Comparison of ENCODE assay signal across 8 cellular contexts in the genomic region with DNA sequence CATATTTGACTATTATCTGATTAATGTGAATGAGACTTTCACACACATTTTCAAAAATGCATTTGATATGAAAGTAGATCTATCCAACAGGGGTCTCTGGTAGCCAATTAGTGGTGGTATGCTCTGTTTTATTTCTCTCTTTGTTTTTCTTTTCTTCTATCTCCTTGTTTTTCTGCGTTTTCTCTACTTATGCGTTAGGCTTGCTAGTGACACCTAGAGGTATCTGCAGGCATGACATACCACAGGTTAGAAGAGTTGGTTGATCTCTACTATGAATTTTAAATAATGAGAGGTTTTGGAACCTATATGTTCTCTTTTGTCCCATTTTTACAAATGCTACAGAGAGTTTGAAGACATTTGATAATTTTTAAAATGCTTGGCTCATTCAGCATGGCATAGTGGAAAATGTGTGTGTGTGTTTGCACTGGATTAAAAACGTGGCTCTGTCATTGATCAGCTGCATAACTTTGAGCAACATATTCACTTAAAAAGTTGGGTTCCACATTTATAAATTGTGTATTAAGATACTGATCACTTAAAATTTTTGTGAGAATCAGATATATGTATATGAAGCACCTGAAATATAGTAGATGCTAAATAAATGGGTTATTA. TPM values are rescaled to one million over a fixed set of nuclear protein-coding genes. Genes with fewer than 3 reads are reported as not detected.
DNase-seq lines count a peak whose midpoint lies in the region; ATAC-seq, FAIRE-seq and TF ChIP-seq lines count a peak whose summit lies in the region.

No MANE protein-coding gene starts in this region.

- no peak overlapping the region for H3K4me3 Mint-ChIP-seq in glutamatergic neuron (ENCODE audit: unreplicated experiment)
- H3K4me3 Mint-ChIP-seq in stimulated activated naive B cell treated with anti-CD40 and anti-IgM and Interleukin-4, amounts not matched to agents 10 μg/mL and 1 μg/mL and 100 μg/mL, for 72 hours, result no peak overlapping the region

- TF ChIP-seq CTCF in glutamatergic neuron (IDR thresholded peaks at IDR 0.05; ENCODE audit: partially characterized antibody, unreplicated experiment), result peak; percentile 89

- no peaks in the 10 kb centered on the region for H3K27me3 Mint-ChIP-seq in glutamatergic neuron (ENCODE audit: unreplicated experiment)
- H3K27me3 Mint-ChIP-seq in stimulated activated naive B cell treated with anti-CD40 and anti-IgM and Interleukin-4, amounts not matched to agents 10 μg/mL and 1 μg/mL and 100 μg/mL, for 72 hours, result no peaks in the 10 kb centered on the region

- intact Hi-C loops in aorta (cut with DNase I), result loop anchor here (10.0 kb wide), 1 partner anchor 373 kb away; no protein-coding TSS in a partner anchor

- no peak overlapping the region for H3K4me3 ChIP-seq in aorta (ENCODE audit: low read length in 2 of 2)

- no peaks in the 10 kb centered on the region for H3K9me3 ChIP-seq in aorta (ENCODE audit: control insufficient read depth, low read length)

- no peaks in the 10 kb centered on the region for H3K27me3 ChIP-seq in aorta (ENCODE audit: control insufficient read depth in 1 of 2, insufficient read depth in 2 of 2, low read length in 1 of 2)

- no peak overlapping the region for H3K27ac ChIP-seq in aorta (ENCODE audit: low read depth in 1 of 2, low read length in 2 of 2)

- H3K36me3 Mint-ChIP-seq in glutamatergic neuron (ENCODE audit: unreplicated experiment), result no peaks in the 10 kb centered on the region
- no peaks in the 10 kb centered on the region for H3K36me3 Mint-ChIP-seq in stimulated activated naive B cell treated with anti-CD40 and anti-IgM and Interleukin-4, amounts not matched to agents 10 μg/mL and 1 μg/mL and 100 μg/mL, for 72 hours

- no peaks in the 10 kb centered on the region for H3K4me1 Mint-ChIP-seq in glutamatergic neuron (ENCODE audit: low read depth, unreplicated experiment)
- H3K4me1 Mint-ChIP-seq in stimulated activated naive B cell treated with anti-CD40 and anti-IgM and Interleukin-4, amounts not matched to agents 10 μg/mL and 1 μg/mL and 100 μg/mL, for 72 hours, result no peaks in the 10 kb centered on the region

- FAIRE-seq in TTC549 (lab: Jason Lieb, UNC), result peak; percentile 51

- 11 to 21% methylated on average over 3 of the region's 3 CpGs for WGBS in aorta, 2 donors

- in situ Hi-C loops in Caki2 (cut with HindIII; ENCODE audit: low pct_unique_long_range_greater_than_20kb, low sequenced_read_pairs), result no loop called here

- DNase-seq in Caki2 (ENCODE audit: low read depth) (peak; percentile 35), glutamatergic neuron (peak; percentile 46), aorta (no peak), NCI-H2029 (lab: John Stamatoyannopoulos, UW) (no peak)
- DNase-seq in stimulated activated naive B cell treated with anti-CD40 and anti-IgM and Interleukin-4, amounts not matched to agents 10 μg/mL and 1 μg/mL and 100 μg/mL, for 72 hours, result no peak

- peak; percentile 50; the same call in 1 of the 2 replicates for TF ChIP-seq RAD21 in Ishikawa (IDR thresholded peaks at IDR 0.05; ENCODE audit: low read depth)

- H3K36me3 ChIP-seq in aorta (ENCODE audit: control insufficient read depth in 1 of 2, insufficient read depth in 2 of 2, low read length in 1 of 2), result no peaks in the 10 kb centered on the region

- H3K4me1 ChIP-seq in aorta (ENCODE audit: control insufficient read depth in 1 of 2, insufficient read depth in 2 of 2, low read length in 2 of 2), result no peaks in the 10 kb centered on the region

- TF ChIP-seq EP300 in Ishikawa (IDR thresholded peaks at IDR 0.05; ENCODE audit: borderline replicate concordance), result no peak

- no peaks in the 10 kb centered on the region for H3K9me3 Mint-ChIP-seq in glutamatergic neuron (ENCODE audit: unreplicated experiment)
- no peaks in the 10 kb centered on the region for H3K9me3 Mint-ChIP-seq in stimulated activated naive B cell treated with anti-CD40 and anti-IgM and Interleukin-4, amounts not matched to agents 10 μg/mL and 1 μg/mL and 100 μg/mL, for 72 hours

- H3K27ac Mint-ChIP-seq in glutamatergic neuron (ENCODE audit: unreplicated experiment), result no peak overlapping the region
- no peak overlapping the region for H3K27ac Mint-ChIP-seq in stimulated activated naive B cell treated with anti-CD40 and anti-IgM and Interleukin-4, amounts not matched to agents 10 μg/mL and 1 μg/mL and 100 μg/mL, for 72 hours

- ATAC-seq in GM19035 (IDR thresholded peaks at IDR 0.05; ENCODE audit: unreplicated experiment) (peak; percentile 74), aorta (ENCODE audit: low FRiP score) (no peak)
- ATAC-seq in stimulated activated naive B cell treated with anti-CD40 and anti-IgM and Interleukin-4, amounts not matched to agents 10 μg/mL and 1 μg/mL and 100 μg/mL, for 72 hours (replicated peaks), result peak; percentile 36 to 42

TF ChIP-seq in Ishikawa, 13 proteins besides CTCF, POLR2A, EP300 and RAD21:
- no peak for TF ChIP-seq TAF1 (IDR thresholded peaks at IDR 0.05; ENCODE audit: low read depth)
- TF ChIP-seq, protein P1, sequence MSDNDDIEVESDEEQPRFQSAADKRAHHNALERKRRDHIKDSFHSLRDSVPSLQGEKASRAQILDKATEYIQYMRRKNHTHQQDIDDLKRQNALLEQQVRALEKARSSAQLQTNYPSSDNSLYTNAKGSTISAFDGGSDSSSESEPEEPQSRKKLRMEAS (IDR thresholded peaks at IDR 0.05), result no peak
- no peak for TF ChIP-seq TEAD4 (IDR thresholded peaks at IDR 0.05)
- no peak for TF ChIP-seq FOXM1 (IDR thresholded peaks at IDR 0.05; ENCODE audit: borderline replicate concordance, low read depth)
- TF ChIP-seq EGR1 (IDR thresholded peaks at IDR 0.05), result no peak
- TF ChIP-seq, protein P2, sequence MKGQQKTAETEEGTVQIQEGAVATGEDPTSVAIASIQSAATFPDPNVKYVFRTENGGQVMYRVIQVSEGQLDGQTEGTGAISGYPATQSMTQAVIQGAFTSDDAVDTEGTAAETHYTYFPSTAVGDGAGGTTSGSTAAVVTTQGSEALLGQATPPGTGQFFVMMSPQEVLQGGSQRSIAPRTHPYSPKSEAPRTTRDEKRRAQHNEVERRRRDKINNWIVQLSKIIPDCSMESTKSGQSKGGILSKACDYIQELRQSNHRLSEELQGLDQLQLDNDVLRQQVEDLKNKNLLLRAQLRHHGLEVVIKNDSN (IDR thresholded peaks at IDR 0.05), result no peak
- no peak for TF ChIP-seq NFIC (IDR thresholded peaks at IDR 0.05)
- TF ChIP-seq, protein P3, sequence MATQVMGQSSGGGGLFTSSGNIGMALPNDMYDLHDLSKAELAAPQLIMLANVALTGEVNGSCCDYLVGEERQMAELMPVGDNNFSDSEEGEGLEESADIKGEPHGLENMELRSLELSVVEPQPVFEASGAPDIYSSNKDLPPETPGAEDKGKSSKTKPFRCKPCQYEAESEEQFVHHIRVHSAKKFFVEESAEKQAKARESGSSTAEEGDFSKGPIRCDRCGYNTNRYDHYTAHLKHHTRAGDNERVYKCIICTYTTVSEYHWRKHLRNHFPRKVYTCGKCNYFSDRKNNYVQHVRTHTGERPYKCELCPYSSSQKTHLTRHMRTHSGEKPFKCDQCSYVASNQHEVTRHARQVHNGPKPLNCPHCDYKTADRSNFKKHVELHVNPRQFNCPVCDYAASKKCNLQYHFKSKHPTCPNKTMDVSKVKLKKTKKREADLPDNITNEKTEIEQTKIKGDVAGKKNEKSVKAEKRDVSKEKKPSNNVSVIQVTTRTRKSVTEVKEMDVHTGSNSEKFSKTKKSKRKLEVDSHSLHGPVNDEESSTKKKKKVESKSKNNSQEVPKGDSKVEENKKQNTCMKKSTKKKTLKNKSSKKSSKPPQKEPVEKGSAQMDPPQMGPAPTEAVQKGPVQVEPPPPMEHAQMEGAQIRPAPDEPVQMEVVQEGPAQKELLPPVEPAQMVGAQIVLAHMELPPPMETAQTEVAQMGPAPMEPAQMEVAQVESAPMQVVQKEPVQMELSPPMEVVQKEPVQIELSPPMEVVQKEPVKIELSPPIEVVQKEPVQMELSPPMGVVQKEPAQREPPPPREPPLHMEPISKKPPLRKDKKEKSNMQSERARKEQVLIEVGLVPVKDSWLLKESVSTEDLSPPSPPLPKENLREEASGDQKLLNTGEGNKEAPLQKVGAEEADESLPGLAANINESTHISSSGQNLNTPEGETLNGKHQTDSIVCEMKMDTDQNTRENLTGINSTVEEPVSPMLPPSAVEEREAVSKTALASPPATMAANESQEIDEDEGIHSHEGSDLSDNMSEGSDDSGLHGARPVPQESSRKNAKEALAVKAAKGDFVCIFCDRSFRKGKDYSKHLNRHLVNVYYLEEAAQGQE (IDR thresholded peaks at IDR 0.05; ENCODE audit: low read depth), result no peak
- TF ChIP-seq TCF12 (IDR thresholded peaks at IDR 0.05; ENCODE audit: low read depth), result no peak
- TF ChIP-seq CREB1 (IDR thresholded peaks at IDR 0.05; ENCODE audit: low read depth), result no peak
- no peak for TF ChIP-seq YY1 (IDR thresholded peaks at IDR 0.05; ENCODE audit: low read depth)
- no peak for TF ChIP-seq ZBTB7A (IDR thresholded peaks at IDR 0.05; ENCODE audit: low read depth)
- TF ChIP-seq CEBPB (IDR thresholded peaks at IDR 0.05), result no peak

RNA-seq across cellular contexts. Expression of a gene that starts 28.1 kb away (rescaled TPM):
- 4.7 and 7.4 TPM in 2 replicates for total RNA-seq in Caki2 (2014; rRNA removed; shearing (Covaris generic); ENCODE audit: low replicate concordance)
- 3.9 TPM for total RNA-seq in glutamatergic neuron (ENCODE audit: unreplicated experiment)
- total RNA-seq in aorta, result 100 to 1,000 TPM in 1 of 2 donors, 10 to 100 TPM in 1; 87.1 to 155 TPM
- polyA plus RNA-seq in aorta, result 10 to 100 TPM; 14.7 to 27.7 TPM

Comparison
In these comparisons a context has a peak if more than half of its experiments do, and no peak if none do; other contexts are left out.
1. DNase-seq: peak in Caki2 (single experiment) and glutamatergic neuron (single experiment); none in stimulated activated naive B cell treated with anti-CD40 and anti-IgM and Interleukin-4, amounts not matched to agents 10 μg/mL and 1 μg/mL and 100 μg/mL, for 72 hours (single experiment), aorta (0 of 2) and NCI-H2029 (single experiment).
2. RNA of a gene that starts 28.1 kb away (total RNA-seq): 87.1 to 155 TPM in aorta; 4.7 to 7.4 TPM in Caki2 and 3.9 TPM in glutamatergic neuron (single experiment); every median in the first group is over 10 times any median in the second.